27 cellular contexts compared by ENCODE assay signal in the genomic region with DNA sequence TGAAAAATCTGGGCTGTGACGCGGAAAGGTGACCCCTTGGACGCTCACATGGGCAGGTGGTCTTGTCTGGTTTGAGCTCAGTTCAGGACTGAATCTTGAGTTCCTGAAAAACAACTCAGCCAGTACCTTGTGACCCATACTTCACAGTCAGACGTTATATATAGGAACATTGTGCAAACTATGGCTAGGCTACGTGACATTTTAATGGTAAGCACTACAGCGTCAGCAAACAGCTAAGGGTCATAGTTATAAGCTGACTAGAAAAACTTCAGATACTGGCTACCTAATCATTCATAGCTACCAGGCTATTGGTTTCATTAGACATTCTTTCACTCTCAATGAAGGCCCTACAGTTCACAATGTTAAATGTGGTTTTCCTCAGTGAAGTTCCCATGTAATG. TPM values are rescaled to one million over a fixed set of nuclear protein-coding genes. Genes with fewer than 3 reads are reported as not detected.
"Had no signal": no experiment of that assay in that cellular context is flagged by ENCODE, and none has a peak within 500 bp of the region (broad histone marks: within the 10 kb centered on the region; RNA-seq: fewer than 3 reads in every experiment).

No MANE protein-coding gene starts in this region.

- H3K27ac ChIP-seq: HL-60, PC-9, Peyer's patch, SJCRH30 had no signal

- DNase-seq: IMR-90, Karpas-422, KG1, MG63, NCI-H1092, NCI-H1105 treated with DMSO at 0.1 percent for 48 hours, NCI-H1417 treated with DMSO at 0.1 percent for 48 hours, NCI-H146, NCI-H1694 treated with DMSO at 0.1 percent for 48 hours, NCI-H1930, NCI-H2081, NCI-H2107, NCI-H2227 treated with DMSO at 0.1 percent for 48 hours, NCI-H510A, NCI-H524 treated with DMSO at 0.1 percent for 48 hours, NCI-H69, NCI-H774, OCI-M1, PC-9, Peyer's patch, Right ventricle myocardium superior, RPMI8226, SJCRH30, T-helper 1 cell had no signal

- H3K27me3 ChIP-seq: MG63, Peyer's patch, SJCRH30 had no signal

- H3K4me2 ChIP-seq: PC-9 had no signal

- H3K4me1 ChIP-seq: Peyer's patch, SJCRH30 had no signal

- H3K4me3 ChIP-seq: MG63, PC-9, Peyer's patch, SJCRH30 had no signal

- FAIRE-seq: HTR-8/SVneo had no signal

- H2AFZ ChIP-seq: PC-9 had no signal

- H3K9me3 ChIP-seq: MG63, Peyer's patch, SJCRH30 had no signal

- H3K36me3 ChIP-seq: MG63, Peyer's patch, SJCRH30 had no signal

- ATAC-seq: SK-N-SH treated with all-trans-retinoic acid at 6 μM for 48 hours had no signal

RNA-seq across cellular contexts. Expression of a gene that starts 14.8 kb away (rescaled TPM):
- total RNA-seq: IMR-90, PC-9, Peyer's patch, Right ventricle myocardium superior, SJCRH30 had no signal
- polyA plus RNA-seq: IMR-90 had no signal

RNA-seq across cellular contexts. Expression of a gene that starts 37.3 kb away (rescaled TPM):
- total RNA-seq: IMR-90, PC-9, Peyer's patch, Right ventricle myocardium superior, SJCRH30 had no signal
- polyA plus RNA-seq: IMR-90 had no signal

RNA-seq across cellular contexts. Expression of a gene that starts 50.1 kb away (rescaled TPM):
- total RNA-seq: IMR-90, PC-9, SJCRH30 had no signal
- polyA plus RNA-seq: IMR-90 had no signal
